1 cellular context compared by ENCODE assay signal in the genomic region with DNA sequence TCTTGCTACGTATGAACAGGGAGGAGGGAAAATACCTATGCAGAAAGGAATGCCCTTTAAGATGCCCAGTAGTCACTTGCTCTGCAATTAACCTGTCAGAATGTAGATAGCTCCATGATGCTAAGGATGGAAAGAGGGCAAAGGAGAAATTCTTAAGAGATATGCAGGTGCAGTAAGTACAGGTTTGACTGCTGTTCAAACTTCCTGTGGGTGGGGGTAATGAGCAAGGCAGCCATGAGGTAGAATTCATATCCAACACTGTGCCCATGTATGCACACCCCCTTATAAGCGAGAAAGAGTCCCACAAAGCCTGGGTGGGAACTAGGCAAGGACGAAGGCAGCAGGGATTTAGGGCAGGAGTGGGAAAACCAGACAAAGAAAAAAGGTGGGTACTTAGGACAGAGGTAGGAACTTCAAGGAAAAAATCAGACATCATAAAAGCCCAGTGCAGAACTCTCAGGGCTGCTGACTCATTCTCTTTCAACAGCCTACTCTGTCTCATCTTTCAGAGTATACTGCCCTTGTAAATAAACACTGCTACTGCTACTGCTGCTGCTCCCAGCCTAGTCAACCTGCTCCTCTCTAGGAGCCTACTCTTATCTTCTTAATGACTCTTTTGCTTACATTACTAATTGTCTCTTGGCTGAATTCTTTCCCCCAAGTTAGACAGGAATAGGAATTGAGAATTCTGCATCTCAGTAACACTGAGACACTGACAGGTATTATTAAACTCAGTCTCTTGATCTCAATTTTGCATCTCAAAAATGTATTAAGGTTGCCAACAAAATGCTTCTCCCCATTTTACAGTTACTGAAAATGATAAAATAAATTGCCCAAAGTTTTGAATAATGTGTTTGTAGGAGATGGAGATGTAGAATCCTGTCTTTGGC.
TF ChIP-seq lines count a peak whose summit lies in the region.

No MANE protein-coding gene starts in this region.

TF ChIP-seq in A549, 52 proteins besides CTCF, POLR2A, EP300 and RAD21 (continued from another document):
- TF ChIP-seq, protein P1, sequence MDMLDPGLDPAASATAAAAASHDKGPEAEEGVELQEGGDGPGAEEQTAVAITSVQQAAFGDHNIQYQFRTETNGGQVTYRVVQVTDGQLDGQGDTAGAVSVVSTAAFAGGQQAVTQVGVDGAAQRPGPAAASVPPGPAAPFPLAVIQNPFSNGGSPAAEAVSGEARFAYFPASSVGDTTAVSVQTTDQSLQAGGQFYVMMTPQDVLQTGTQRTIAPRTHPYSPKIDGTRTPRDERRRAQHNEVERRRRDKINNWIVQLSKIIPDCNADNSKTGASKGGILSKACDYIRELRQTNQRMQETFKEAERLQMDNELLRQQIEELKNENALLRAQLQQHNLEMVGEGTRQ (IDR thresholded peaks at IDR 0.05), result no peak
- TF ChIP-seq CHD4 (IDR thresholded peaks at IDR 0.05; ENCODE audit: borderline replicate concordance), result no peak
- 0 out of 2 replicates have a peak, but pooled peaks have one; percentile 11 for TF ChIP-seq FOSL2 (IDR thresholded peaks at IDR 0.05)
- TF ChIP-seq FOSL2 (CRISPR knock-in tag; IDR thresholded peaks at IDR 0.05), result no peak; the same call in 1 of the 2 replicates
- TF ChIP-seq NPAS2 (CRISPR knock-in tag; IDR thresholded peaks at IDR 0.05; ENCODE audit: borderline replicate concordance), result no peak
- peak; percentile 30 for TF ChIP-seq MAFK (IDR thresholded peaks at IDR 0.05; ENCODE audit: partially characterized antibody)
